7 cellular contexts compared by ENCODE assay signal in genomic region chrX:133838761-133839676, GRCh38.
DNase-seq lines count a peak whose midpoint lies in the region; TF ChIP-seq lines count a peak whose summit lies in the region.

No MANE protein-coding gene starts in this region.

- H3K9me3 ChIP-seq in H9 (ENCODE audit: control insufficient read depth, low read depth, low read length) (no peaks in the 10 kb centered on the region), neuronal stem cell (replicated peaks in 1 of 2; ENCODE audit: control insufficient read depth in 2 of 2, insufficient read depth in 1 of 2, low read depth in 1 of 2, low read length in 2 of 2) (no peaks in the 10 kb centered on the region), thyroid gland (no peaks in the 10 kb centered on the region)

- peaks cover 2 to 11% (median 3%) of the 10 kb centered on the region in 3 experiments; a peak in 3 of 7 replicates for H3K36me3 Mint-ChIP-seq in H9 (ENCODE audit: insufficient read depth in 1 of 3, low read depth in 3 of 3)

- no peak overlapping the region for H2BK120ac ChIP-seq in H9 (ENCODE audit: low read depth, low read length, poor library complexity, severe bottlenecking)
- H2BK120ac ChIP-seq in neuronal stem cell (ENCODE audit: low read depth, low read length), result no peak overlapping the region

- H3K27me3 ChIP-seq in H9 (ENCODE audit: insufficient read depth, low read length) (no peaks in the 10 kb centered on the region; the same call in 1 of the 2 replicates), neuronal stem cell (ENCODE audit: control insufficient read depth in 3 of 3, insufficient read depth in 3 of 3, low read depth in 1 of 3, low read length in 3 of 3) (no peaks in the 10 kb centered on the region), thyroid gland (no peaks in the 10 kb centered on the region)

- no CpG with 5 or more reads among the region's 5 CpGs for WGBS in H9 (ENCODE audit: extremely low coverage, insufficient read length, low lambda C conversion rate)
- WGBS in neuronal stem cell (ENCODE audit: extremely low coverage in 2 of 2, insufficient read length in 2 of 2, insufficient replicate concordance in 1 of 2), 2 donors, result no CpG with 5 or more reads among the region's 5 CpGs
- WGBS in thyroid gland, 2 donors, result 69 to 73% methylated on average over 4 to 5 of the region's 5 CpGs

- DNase-seq in DMS 273 treated with DMSO at 0.1 percent for 48 hours (lab: John Stamatoyannopoulos, UW) (peak; percentile 28), H9 (peak; percentile 43), SW480 (ENCODE audit: low spot score) (peak; percentile 14), erythroblast (lab: John Stamatoyannopoulos, UW) (peak; percentile 4 to 27), neuronal stem cell (ENCODE audit: low spot score) (peak; percentile 36), thyroid gland (no peak), SHP77 treated with DMSO at 0.1 percent for 48 hours (lab: John Stamatoyannopoulos, UW) (no peak)

- no peak overlapping the region for H3K27ac ChIP-seq in H9 (ENCODE audit: insufficient read length, low read depth, low read length)
- H3K27ac ChIP-seq in neuronal stem cell (replicated peaks; ENCODE audit: low read length), result no peak overlapping the region
- H3K27ac ChIP-seq in thyroid gland, result no peak overlapping the region

- no peak overlapping the region for H2BK20ac ChIP-seq in H9 (ENCODE audit: low read depth, low read length, poor library complexity, severe bottlenecking)

- no peak overlapping the region for H2BK5ac ChIP-seq in H9 (ENCODE audit: insufficient read length, low read length)
- no peak overlapping the region for H2BK5ac ChIP-seq in neuronal stem cell (ENCODE audit: low read length)

- H3K23ac ChIP-seq in H9 (ENCODE audit: insufficient read length, low read depth, low read length) (no peak overlapping the region), neuronal stem cell (ENCODE audit: low read depth, low read length, poor library complexity) (no peak overlapping the region)

- H3K18ac ChIP-seq in H9 (ENCODE audit: insufficient read length, low read depth, low read length) (no peak overlapping the region), neuronal stem cell (ENCODE audit: low read length) (no peak overlapping the region)

- no peaks in the 10 kb centered on the region for H3K9me3 Mint-ChIP-seq in H9

- H3K36me3 ChIP-seq in neuronal stem cell (replicated peaks in 1 of 2; ENCODE audit: control insufficient read depth in 2 of 2, insufficient read depth in 2 of 2, low read length in 2 of 2), result no peaks in the 10 kb centered on the region
- no peaks in the 10 kb centered on the region for H3K36me3 ChIP-seq in thyroid gland

- H2BK15ac ChIP-seq in H9 (ENCODE audit: low read depth, low read length), result no peak overlapping the region
- no peak overlapping the region for H2BK15ac ChIP-seq in neuronal stem cell (ENCODE audit: low read length)

- H3K4me1 ChIP-seq in H9 (ENCODE audit: insufficient read depth, low read length) (0 out of 2 replicates have a peak, but pooled peaks cover 3% of the 10 kb centered on the region), neuronal stem cell (ENCODE audit: control insufficient read depth in 2 of 2, insufficient read depth in 1 of 2, low read depth in 1 of 2, low read length in 2 of 2) (no peaks in the 10 kb centered on the region), thyroid gland (no peaks in the 10 kb centered on the region)

- H2AK5ac ChIP-seq in H9 (ENCODE audit: insufficient read length, low read length) (no peak overlapping the region), neuronal stem cell (ENCODE audit: low read depth, low read length) (no peak overlapping the region)

- no peak overlapping the region for H4K5ac ChIP-seq in H9 (ENCODE audit: insufficient read length, low read depth, low read length)

- peak; percentile 87 for TF ChIP-seq CTCF in H9 (conservative IDR thresholded peaks at IDR 0.05)
- TF ChIP-seq CTCF in thyroid gland (IDR thresholded peaks at IDR 0.05), result peak in 2 of 6 experiments; percentile 36 to 56

- H3K4ac ChIP-seq in H9 (ENCODE audit: low read depth, low read length), result no peak overlapping the region
- no peak overlapping the region for H3K4ac ChIP-seq in neuronal stem cell (ENCODE audit: low read length)

- intact Hi-C loops in thyroid gland (cut with DNase I), result no loop called here

- H3K14ac ChIP-seq in H9 (ENCODE audit: insufficient read depth, low read length), result no peak overlapping the region
- no peak overlapping the region for H3K14ac ChIP-seq in neuronal stem cell (ENCODE audit: low read length)

- H3K4me2 ChIP-seq in H9 (ENCODE audit: insufficient read depth, insufficient read length, low read length) (no peak overlapping the region), neuronal stem cell (ENCODE audit: insufficient read depth, low read length, poor library complexity, severe bottlenecking) (no peak overlapping the region)

- no peak overlapping the region for H3K9ac ChIP-seq in H9 (ENCODE audit: extremely low read depth, insufficient read length, low read length)
- H3K9ac ChIP-seq in neuronal stem cell (ENCODE audit: low read depth, low read length, poor library complexity), result no peak overlapping the region

- H2BK12ac ChIP-seq in H9 (ENCODE audit: insufficient read length, low read depth, low read length), result no peak overlapping the region
- no peak overlapping the region for H2BK12ac ChIP-seq in neuronal stem cell (ENCODE audit: low read length)

- H3K4me3 ChIP-seq in neuronal stem cell (ENCODE audit: low read length in 2 of 2) (no peak overlapping the region), thyroid gland (replicated peaks in 1 of 3) (no peak overlapping the region)

- peak overlapping the region; percentile 10 to 85 (median 80); a peak in 5 of 7 replicates for H3K27ac Mint-ChIP-seq in H9

- H3T11ph ChIP-seq in H9 (ENCODE audit: low read length), result no peak overlapping the region

- H4K20me1 ChIP-seq in H9 (ENCODE audit: control insufficient read depth, insufficient read depth, insufficient read length), result no peaks in the 10 kb centered on the region

- TF ChIP-seq POLR2A in erythroblast (IDR thresholded peaks at IDR 0.05; ENCODE audit: low read length) (no peak), thyroid gland (IDR thresholded peaks at IDR 0.05) (no peak)

- H4K91ac ChIP-seq in H9 (ENCODE audit: insufficient read length, low read depth, low read length) (no peak overlapping the region), neuronal stem cell (ENCODE audit: low read depth, low read length, poor library complexity) (no peak overlapping the region)

- peaks cover 7 to 13% of the 10 kb centered on the region in 2 experiments for H3K4me1 Mint-ChIP-seq in H9

- H3K4me3 Mint-ChIP-seq in H9, result no peak overlapping the region

- H2AFZ ChIP-seq in H9 (ENCODE audit: low read length), result no peak overlapping the region
- H2AFZ ChIP-seq in neuronal stem cell (ENCODE audit: low read length), result peak overlapping the region; percentile 65

- no peak overlapping the region for H3K56ac ChIP-seq in H9 (ENCODE audit: insufficient read length, low read depth, low read length)

- H3K23me2 ChIP-seq in H9 (ENCODE audit: insufficient read length, low read depth, low read length, poor library complexity, severe bottlenecking), result no peaks in the 10 kb centered on the region

- H3K79me1 ChIP-seq in H9 (ENCODE audit: insufficient read depth, low read depth, low read length, poor library complexity, severe bottlenecking), result no peaks in the 10 kb centered on the region
- peaks cover 2% of the 10 kb centered on the region for H3K79me1 ChIP-seq in neuronal stem cell (ENCODE audit: low read depth, low read length)

- no peaks in the 10 kb centered on the region for H3K79me2 ChIP-seq in H9 (ENCODE audit: insufficient read depth, low read length)

- H3K27me3 Mint-ChIP-seq in H9 (ENCODE audit: low read depth), result no peaks in the 10 kb centered on the region; the same call in 1 of the 2 replicates

- no peak overlapping the region for H4K8ac ChIP-seq in H9 (replicated peaks; ENCODE audit: insufficient read length, low read depth, low read length)
- no peak overlapping the region for H4K8ac ChIP-seq in neuronal stem cell (ENCODE audit: low read depth, low read length)

Comparison
In these comparisons a context has a peak if more than half of its experiments do, and no peak if none do; other contexts are left out.
1. DNase-seq: peak in DMS 273 treated with DMSO at 0.1 percent for 48 hours (single experiment), H9 (single experiment), SW480 (single experiment), erythroblast (2 of 2) and neuronal stem cell (single experiment); none in thyroid gland (0 of 2) and SHP77 treated with DMSO at 0.1 percent for 48 hours (single experiment).